In genomic region chr1:100440075-100440809, GRCh38 we compare ENCODE assay signal across 1 cellular context.
TF ChIP-seq lines count a peak whose summit lies in the region.

No MANE protein-coding gene starts in this region.

TF ChIP-seq in HepG2, 621 proteins besides CTCF, POLR2A, EP300 and RAD21 (continued from another document):
- TF ChIP-seq, protein P1, sequence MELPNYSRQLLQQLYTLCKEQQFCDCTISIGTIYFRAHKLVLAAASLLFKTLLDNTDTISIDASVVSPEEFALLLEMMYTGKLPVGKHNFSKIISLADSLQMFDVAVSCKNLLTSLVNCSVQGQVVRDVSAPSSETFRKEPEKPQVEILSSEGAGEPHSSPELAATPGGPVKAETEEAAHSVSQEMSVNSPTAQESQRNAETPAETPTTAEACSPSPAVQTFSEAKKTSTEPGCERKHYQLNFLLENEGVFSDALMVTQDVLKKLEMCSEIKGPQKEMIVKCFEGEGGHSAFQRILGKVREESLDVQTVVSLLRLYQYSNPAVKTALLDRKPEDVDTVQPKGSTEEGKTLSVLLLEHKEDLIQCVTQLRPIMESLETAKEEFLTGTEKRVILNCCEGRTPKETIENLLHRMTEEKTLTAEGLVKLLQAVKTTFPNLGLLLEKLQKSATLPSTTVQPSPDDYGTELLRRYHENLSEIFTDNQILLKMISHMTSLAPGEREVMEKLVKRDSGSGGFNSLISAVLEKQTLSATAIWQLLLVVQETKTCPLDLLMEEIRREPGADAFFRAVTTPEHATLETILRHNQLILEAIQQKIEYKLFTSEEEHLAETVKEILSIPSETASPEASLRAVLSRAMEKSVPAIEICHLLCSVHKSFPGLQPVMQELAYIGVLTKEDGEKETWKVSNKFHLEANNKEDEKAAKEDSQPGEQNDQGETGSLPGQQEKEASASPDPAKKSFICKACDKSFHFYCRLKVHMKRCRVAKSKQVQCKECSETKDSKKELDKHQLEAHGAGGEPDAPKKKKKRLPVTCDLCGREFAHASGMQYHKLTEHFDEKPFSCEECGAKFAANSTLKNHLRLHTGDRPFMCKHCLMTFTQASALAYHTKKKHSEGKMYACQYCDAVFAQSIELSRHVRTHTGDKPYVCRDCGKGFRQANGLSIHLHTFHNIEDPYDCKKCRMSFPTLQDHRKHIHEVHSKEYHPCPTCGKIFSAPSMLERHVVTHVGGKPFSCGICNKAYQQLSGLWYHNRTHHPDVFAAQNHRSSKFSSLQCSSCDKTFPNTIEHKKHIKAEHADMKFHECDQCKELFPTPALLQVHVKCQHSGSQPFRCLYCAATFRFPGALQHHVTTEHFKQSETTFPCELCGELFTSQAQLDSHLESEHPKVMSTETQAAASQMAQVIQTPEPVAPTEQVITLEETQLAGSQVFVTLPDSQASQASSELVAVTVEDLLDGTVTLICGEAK (IDR thresholded peaks at IDR 0.05), result no peak
- TF ChIP-seq, protein P1 (CRISPR knock-in tag; IDR thresholded peaks at IDR 0.05), result no peak
- no peak for TF ChIP-seq ZNF264 (CRISPR knock-in tag; IDR thresholded peaks at IDR 0.05)
- no peak for TF ChIP-seq ZNF33A (CRISPR knock-in tag; IDR thresholded peaks at IDR 0.05; ENCODE audit: borderline replicate concordance)
TF ChIP-seq in HepG2: peak in this region for 0.
